ENCODE assay signal across 15 cellular contexts in genomic region chr2:158586491-158586890, GRCh38.
DNase-seq lines count a peak whose midpoint lies in the region; ATAC-seq and TF ChIP-seq lines count a peak whose summit lies in the region.
"Had no signal": no experiment of that assay in that cellular context is flagged by ENCODE, and none has a peak within 500 bp of the region (broad histone marks: within the 10 kb centered on the region; RNA-seq: fewer than 3 reads in every experiment).

No MANE protein-coding gene starts in this region.

- H3K4me1 ChIP-seq in Caco-2 (peaks cover 21% of the 10 kb centered on the region), right lobe of liver (no peaks in the 10 kb centered on the region), stomach (peaks cover 0 to 7% (median 0%) of the 10 kb centered on the region in 4 donors)

- POLR2A ChIA-PET in Caco-2 (lab: Charles Lee), result no interaction called here
- POLR2A ChIA-PET in activated CD4-positive, alpha-beta T cell treated with anti-CD3 and anti-CD28 coated beads, Interleukin-2, amount 10 ng/mL, durations not matched to agents 7 days and 5 days (lab: Charles Lee), result no interaction called here

- H3K9me3 ChIP-seq in Caco-2 (no peaks in the 10 kb centered on the region), right lobe of liver (no peaks in the 10 kb centered on the region), stomach (no peaks in the 10 kb centered on the region)
- H3K9me3 ChIP-seq: heart right ventricle had no signal

- 14% methylated on average over 3 of the region's 3 CpGs for WGBS in right lobe of liver (ENCODE audit: insufficient coverage, low coverage, low lambda C conversion rate, missing lambda C conversion rate)
- WGBS in stomach, 5 donors, result 45 to 62% (median 56%) methylated on average over 3 of the region's 3 CpGs

- H3K36me3 Mint-ChIP-seq in Caco-2 (ENCODE audit: insufficient read depth, unreplicated experiment), result peaks cover 20% of the 10 kb centered on the region
- H3K36me3 Mint-ChIP-seq in activated CD4-positive, alpha-beta T cell treated with anti-CD3 and anti-CD28 coated beads, Interleukin-2, amount 10 ng/mL, durations not matched to agents 7 days and 5 days (ENCODE audit: low read depth), result no peaks in the 10 kb centered on the region

- peak in 1 of 2 experiments; percentile 30 for DNase-seq in Caco-2
- peak; percentile 63 for DNase-seq in LHCN-M2 (ENCODE audit: low read depth)
- DNase-seq in cardiac fibroblast (ENCODE audit: low read depth in 2 of 2), result peak; percentile 49 to 89
- no peak for DNase-seq in right lobe of liver
- DNase-seq in activated CD4-positive, alpha-beta T cell treated with anti-CD3 and anti-CD28 coated beads, Interleukin-2, amount 10 ng/mL, durations not matched to agents 7 days and 5 days, result no peak
- no peak for DNase-seq in T-helper 2 cell
- no peak for DNase-seq in stomach
- DNase-seq: activated T-cell treated with anti-CD3 and anti-CD28 coated beads, Interleukin-2, amount 50 U/mL, for 24 hours; amygdala; CD8-positive, alpha-beta T cell; heart right ventricle; left ventricle myocardium superior had no signal

- H3K27me3 Mint-ChIP-seq in Caco-2 (ENCODE audit: insufficient read depth, unreplicated experiment), result no peaks in the 10 kb centered on the region
- H3K27me3 Mint-ChIP-seq in activated CD4-positive, alpha-beta T cell treated with anti-CD3 and anti-CD28 coated beads, Interleukin-2, amount 10 ng/mL, durations not matched to agents 7 days and 5 days, result no peaks in the 10 kb centered on the region
- H3K27me3 Mint-ChIP-seq: activated T-cell treated with anti-CD3 and anti-CD28 coated beads, Interleukin-2, amount 50 U/mL, for 24 hours had no signal

- H3K4me1 Mint-ChIP-seq in Caco-2 (ENCODE audit: low read depth, unreplicated experiment), result peaks cover 31% of the 10 kb centered on the region
- H3K4me1 Mint-ChIP-seq in activated CD4-positive, alpha-beta T cell treated with anti-CD3 and anti-CD28 coated beads, Interleukin-2, amount 10 ng/mL, durations not matched to agents 7 days and 5 days, result no peaks in the 10 kb centered on the region
- H3K4me1 Mint-ChIP-seq: nephron had no signal

- intact Hi-C loops in Caco-2 (cut with micrococcal nuclease; ENCODE audit: unreplicated experiment), result no loop called here
- intact Hi-C loops in right lobe of liver (cut with DNase I), result no loop called here
- intact Hi-C loops in stomach (cut with DNase I; ENCODE audit: low total_unique reads), result no loop called here

- CTCF ChIA-PET in Caco-2 (lab: Charles Lee), result no interaction called here
- CTCF ChIA-PET in activated CD4-positive, alpha-beta T cell treated with anti-CD3 and anti-CD28 coated beads, Interleukin-2, amount 10 ng/mL, durations not matched to agents 7 days and 5 days (lab: Charles Lee), result no interaction called here

- no peak for TF ChIP-seq CTCF in Caco-2 (IDR thresholded peaks at IDR 0.05; ENCODE audit: insufficient read depth in 1 of 2, low read depth in 1 of 2, low read length in 1 of 2, severe bottlenecking in 1 of 2, unreplicated experiment in 1 of 2)
- TF ChIP-seq CTCF in cardiac fibroblast (IDR thresholded peaks at IDR 0.05; ENCODE audit: low read depth, low read length), result no peak
- TF ChIP-seq CTCF in right lobe of liver (IDR thresholded peaks at IDR 0.05), result no peak
- TF ChIP-seq CTCF in stomach (IDR thresholded peaks at IDR 0.05), result no peak

- peak; percentile 72 to 97 (median 82) for ATAC-seq in right lobe of liver
- ATAC-seq in GM18870 (IDR thresholded peaks at IDR 0.05; ENCODE audit: unreplicated experiment), result no peak
- ATAC-seq: CD8-positive, alpha-beta T cell; heart right ventricle; left ventricle myocardium superior; sciatic nerve had no signal

- no TSS peak for BruUV-seq in Caco-2 (replicated peaks; lab: Mats Ljungman, UMichigan)

- H3K27me3 ChIP-seq in Caco-2 (replicated peaks; ENCODE audit: control insufficient read depth, insufficient read depth, low read length) (no peaks in the 10 kb centered on the region), right lobe of liver (no peaks in the 10 kb centered on the region), stomach (no peaks in the 10 kb centered on the region)
- H3K27me3 ChIP-seq: heart right ventricle had no signal

- H3K9me3 Mint-ChIP-seq in Caco-2 (ENCODE audit: unreplicated experiment), result no peaks in the 10 kb centered on the region
- no peaks in the 10 kb centered on the region for H3K9me3 Mint-ChIP-seq in activated CD4-positive, alpha-beta T cell treated with anti-CD3 and anti-CD28 coated beads, Interleukin-2, amount 10 ng/mL, durations not matched to agents 7 days and 5 days
- H3K9me3 Mint-ChIP-seq: activated T-cell treated with anti-CD3 and anti-CD28 coated beads, Interleukin-2, amount 50 U/mL, for 24 hours; CD8-positive, alpha-beta T cell; nephron had no signal

- no peak for TF ChIP-seq POLR2A in right lobe of liver (IDR thresholded peaks at IDR 0.05)
- TF ChIP-seq POLR2A in stomach (IDR thresholded peaks at IDR 0.05), result no peak

- H3K4me3 ChIP-seq in Caco-2 (ENCODE audit: low read depth, low read length) (no peak overlapping the region), cardiac fibroblast (replicated peaks in 1 of 2; ENCODE audit: low read depth in 2 of 2, low read length in 2 of 2) (no peak overlapping the region), right lobe of liver (no peak overlapping the region), stomach (no peak overlapping the region)
- H3K4me3 ChIP-seq: heart right ventricle had no signal

- no peak for TF ChIP-seq EP300 in stomach (IDR thresholded peaks at IDR 0.05)

- H3K27ac ChIP-seq in right lobe of liver (no peak overlapping the region), stomach (peak overlapping the region in 1 of 5 donors; percentile 24)
- H3K27ac ChIP-seq: heart right ventricle had no signal

- H3K36me3 ChIP-seq in Caco-2 (ENCODE audit: control insufficient read depth, insufficient read depth, low read length) (no peaks in the 10 kb centered on the region), right lobe of liver (peaks cover 0 to 2% (median 0%) of the 10 kb centered on the region in 4 donors), stomach (peaks cover 0 to 11% (median 6%) of the 10 kb centered on the region in 4 donors)

- H3K27ac Mint-ChIP-seq in Caco-2 (ENCODE audit: unreplicated experiment), result peak overlapping the region; percentile 20
- no peak overlapping the region for H3K27ac Mint-ChIP-seq in activated CD4-positive, alpha-beta T cell treated with anti-CD3 and anti-CD28 coated beads, Interleukin-2, amount 10 ng/mL, durations not matched to agents 7 days and 5 days
- H3K27ac Mint-ChIP-seq: activated T-cell treated with anti-CD3 and anti-CD28 coated beads, Interleukin-2, amount 50 U/mL, for 24 hours; CD8-positive, alpha-beta T cell; nephron had no signal

- no peak overlapping the region for H3K4me3 Mint-ChIP-seq in Caco-2 (ENCODE audit: unreplicated experiment)
- no peak overlapping the region for H3K4me3 Mint-ChIP-seq in activated CD4-positive, alpha-beta T cell treated with anti-CD3 and anti-CD28 coated beads, Interleukin-2, amount 10 ng/mL, durations not matched to agents 7 days and 5 days
- H3K4me3 Mint-ChIP-seq: activated T-cell treated with anti-CD3 and anti-CD28 coated beads, Interleukin-2, amount 50 U/mL, for 24 hours; CD8-positive, alpha-beta T cell; nephron had no signal

Comparison
In these comparisons a context has a peak if more than half of its experiments do, and no peak if none do; other contexts are left out.
1. DNase-seq: peak in LHCN-M2 (single experiment) and cardiac fibroblast (2 of 2); none in right lobe of liver (0 of 3), activated CD4-positive, alpha-beta T cell treated with anti-CD3 and anti-CD28 coated beads, Interleukin-2, amount 10 ng/mL, durations not matched to agents 7 days and 5 days (single experiment), T-helper 2 cell (0 of 5) and stomach (single experiment).